Comparison of ENCODE assay signal across 10 cellular contexts in the genomic region with DNA sequence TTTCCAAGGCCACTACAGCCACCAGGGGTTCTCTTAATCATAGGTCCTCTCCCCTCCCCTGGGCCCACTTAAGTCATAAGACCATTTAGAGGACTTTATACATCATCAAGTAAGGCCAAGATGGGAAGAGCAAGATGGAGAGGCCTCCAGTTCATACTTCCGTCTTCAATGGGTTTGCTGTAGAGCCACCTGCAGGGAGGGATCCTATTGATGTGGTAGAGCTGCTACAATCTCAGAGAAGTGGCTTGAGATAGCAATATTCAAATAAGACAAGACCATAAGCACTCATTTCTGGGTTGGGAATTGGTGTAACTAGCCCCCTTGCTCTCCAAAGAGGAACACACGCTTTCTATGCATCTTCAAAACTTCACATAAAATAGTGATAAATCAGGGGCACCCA.
"Had no signal": no experiment of that assay in that cellular context is flagged by ENCODE, and none has a peak within 500 bp of the region (broad histone marks: within the 10 kb centered on the region; RNA-seq: fewer than 3 reads in every experiment).

No MANE protein-coding gene starts in this region.

- ATAC-seq: HCT116, HepG2, K562 had no signal

- H3K27ac ChIP-seq: GM23248, HL-60 had no signal

- H3K36me3 ChIP-seq: HAP-1 had no signal

- DNase-seq: GM23248, GOT3, H7, HFFc6, KG1 had no signal

- H3K4me3 ChIP-seq: GM23248, HAP-1, K562 had no signal

- H3K4me1 ChIP-seq: HAP-1 had no signal

- H2AFZ ChIP-seq: GM23248 had no signal

- H3K9me3 ChIP-seq: HAP-1 had no signal
